19 cellular contexts compared by ENCODE assay signal in genomic region chr7:50646069-50646468, GRCh38.
"Had no signal": no experiment of that assay in that cellular context is flagged by ENCODE, and none has a peak within 500 bp of the region (broad histone marks: within the 10 kb centered on the region; RNA-seq: fewer than 3 reads in every experiment).

No MANE protein-coding gene starts in this region.

- H3K4me1 ChIP-seq: right lobe of liver, testis had no signal

- DNase-seq: dorsolateral prefrontal cortex; effector CD4-positive, alpha-beta T cell; left ventricle myocardium superior; lower lobe of right lung; natural killer cell; pancreas; right lobe of liver; stimulated activated CD4-positive, alpha-beta T cell treated with anti-CD3 and anti-CD28 coated beads, Interleukin-12 subunit alpha, Interleukin-12 subunit beta, amount 100 ng/mL, for 4 hours; stimulated activated CD4-positive, alpha-beta T cell treated with anti-CD3 and anti-CD28 coated beads, Interleukin-4, amount 100 ng/mL, for 4 hours; stimulated activated naive CD8-positive, alpha-beta T cell treated with anti-CD3 and anti-CD28 coated beads, Interleukin-15, Interleukin-2, amounts not matched to agents 100 U/mL and 50 U/mL, for 24 hours; substantia nigra; testis; upper lobe of left lung had no signal

- H3K36me3 ChIP-seq: lower lobe of right lung, neutrophil had no signal

- H3K27ac ChIP-seq: lower lobe of right lung, neutrophil, pancreas, right lobe of liver, testis, tibial artery, upper lobe of left lung had no signal

- H3K27ac Mint-ChIP-seq: memory B cell; natural killer cell; stimulated activated memory B cell treated with anti-CD40 and anti-IgM and Interleukin-4, amounts not matched to agents 10 μg/mL and 1 μg/mL and 100 μg/mL, for 72 hours had no signal

- H3K4me3 ChIP-seq: dorsolateral prefrontal cortex, lower lobe of right lung, pancreas, right lobe of liver, smooth muscle cell, testis, tibial artery, upper lobe of left lung had no signal

- H3K4me1 Mint-ChIP-seq: memory B cell; stimulated activated memory B cell treated with anti-CD40 and anti-IgM and Interleukin-4, amounts not matched to agents 10 μg/mL and 1 μg/mL and 100 μg/mL, for 72 hours had no signal

- H3K4me3 Mint-ChIP-seq: memory B cell; natural killer cell; neural crest cell; stimulated activated memory B cell treated with anti-CD40 and anti-IgM and Interleukin-4, amounts not matched to agents 10 μg/mL and 1 μg/mL and 100 μg/mL, for 72 hours had no signal

- ATAC-seq: left ventricle myocardium superior; lower lobe of right lung; natural killer cell; pancreas; right lobe of liver; stimulated activated memory B cell treated with anti-CD40 and anti-IgM and Interleukin-4, amounts not matched to agents 10 μg/mL and 1 μg/mL and 100 μg/mL, for 72 hours; stimulated activated naive CD8-positive, alpha-beta T cell treated with anti-CD3 and anti-CD28 coated beads, Interleukin-15, Interleukin-2, amounts not matched to agents 100 U/mL and 50 U/mL, for 24 hours had no signal

- H3K36me3 Mint-ChIP-seq: memory B cell; natural killer cell; stimulated activated memory B cell treated with anti-CD40 and anti-IgM and Interleukin-4, amounts not matched to agents 10 μg/mL and 1 μg/mL and 100 μg/mL, for 72 hours had no signal

- H3K27me3 ChIP-seq: dorsolateral prefrontal cortex, neutrophil, pancreas, right lobe of liver, testis, tibial artery, upper lobe of left lung had no signal

- H3K9me3 ChIP-seq: lower lobe of right lung, neutrophil, pancreas, right lobe of liver, testis, tibial artery, upper lobe of left lung had no signal

- H3K9me3 Mint-ChIP-seq: memory B cell; natural killer cell; neural crest cell; stimulated activated memory B cell treated with anti-CD40 and anti-IgM and Interleukin-4, amounts not matched to agents 10 μg/mL and 1 μg/mL and 100 μg/mL, for 72 hours had no signal
